ENCODE assay signal across 15 cellular contexts in the genomic region with DNA sequence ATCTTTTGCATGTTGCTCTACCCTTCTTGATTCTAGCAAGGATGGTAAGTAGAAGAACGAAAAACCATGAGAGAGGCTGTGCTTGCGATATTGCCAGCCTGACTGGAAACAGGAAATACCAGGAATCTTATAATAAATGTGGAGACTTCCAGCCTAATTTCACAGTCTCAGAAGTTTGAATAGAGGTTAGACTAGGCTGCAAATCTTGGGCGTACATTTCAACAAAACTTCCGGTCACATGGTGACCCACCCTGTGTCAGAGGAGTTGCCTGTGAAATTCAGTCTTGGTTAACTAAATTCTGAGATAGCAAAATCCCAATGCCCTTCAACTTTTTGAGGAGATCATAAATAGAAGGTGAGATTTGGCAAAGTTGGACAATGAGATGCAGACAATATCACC.
"Had no signal": no experiment of that assay in that cellular context is flagged by ENCODE, and none has a peak within 500 bp of the region (broad histone marks: within the 10 kb centered on the region; RNA-seq: fewer than 3 reads in every experiment).

No MANE protein-coding gene starts in this region.

- DNase-seq: activated CD4-positive, alpha-beta memory T cell treated with anti-CD3 and anti-CD28 coated beads for 36 hours; activated CD4-positive, alpha-beta T cell treated with anti-CD3 and anti-CD28 coated beads for 48 hours; activated naive CD4-positive, alpha-beta T cell treated with anti-CD3 and anti-CD28 coated beads for 36 hours; activated naive CD8-positive, alpha-beta T cell treated with anti-CD3 and anti-CD28 coated beads, Interleukin-2, amount 10 ng/mL, durations not matched to agents 7 days and 5 days; activated T-cell treated with anti-CD3 and anti-CD28 coated beads, Interleukin-2, amount 50 U/mL, for 48 hours; amniotic stem cell; effector CD4-positive, alpha-beta T cell; kidney; naive thymus-derived CD4-positive, alpha-beta T cell; stimulated activated CD4-positive, alpha-beta T cell treated with anti-CD3 and anti-CD28 coated beads, Interleukin-12 subunit alpha, Interleukin-12 subunit beta, amount 100 ng/mL, for 4 hours; stimulated activated CD4-positive, alpha-beta T cell treated with anti-CD3 and anti-CD28 coated beads, Interleukin-1b, Interleukin-23, amount 100 ng/mL, for 48 hours; substantia nigra; transverse colon had no signal

- H3K27me3 ChIP-seq: gastroesophageal sphincter, transverse colon had no signal

- ATAC-seq: gastroesophageal sphincter; left lobe of liver; naive thymus-derived CD4-positive, alpha-beta T cell had no signal

- H3K4me1 ChIP-seq: gastroesophageal sphincter, transverse colon had no signal

- H3K4me3 ChIP-seq: gastroesophageal sphincter, transverse colon had no signal

- H3K36me3 ChIP-seq: gastroesophageal sphincter, transverse colon had no signal

- H3K9me3 ChIP-seq: gastroesophageal sphincter, transverse colon had no signal

- H3K27ac ChIP-seq: gastroesophageal sphincter, transverse colon had no signal
